Comparison of ENCODE assay signal across 1 cellular context in the genomic region with DNA sequence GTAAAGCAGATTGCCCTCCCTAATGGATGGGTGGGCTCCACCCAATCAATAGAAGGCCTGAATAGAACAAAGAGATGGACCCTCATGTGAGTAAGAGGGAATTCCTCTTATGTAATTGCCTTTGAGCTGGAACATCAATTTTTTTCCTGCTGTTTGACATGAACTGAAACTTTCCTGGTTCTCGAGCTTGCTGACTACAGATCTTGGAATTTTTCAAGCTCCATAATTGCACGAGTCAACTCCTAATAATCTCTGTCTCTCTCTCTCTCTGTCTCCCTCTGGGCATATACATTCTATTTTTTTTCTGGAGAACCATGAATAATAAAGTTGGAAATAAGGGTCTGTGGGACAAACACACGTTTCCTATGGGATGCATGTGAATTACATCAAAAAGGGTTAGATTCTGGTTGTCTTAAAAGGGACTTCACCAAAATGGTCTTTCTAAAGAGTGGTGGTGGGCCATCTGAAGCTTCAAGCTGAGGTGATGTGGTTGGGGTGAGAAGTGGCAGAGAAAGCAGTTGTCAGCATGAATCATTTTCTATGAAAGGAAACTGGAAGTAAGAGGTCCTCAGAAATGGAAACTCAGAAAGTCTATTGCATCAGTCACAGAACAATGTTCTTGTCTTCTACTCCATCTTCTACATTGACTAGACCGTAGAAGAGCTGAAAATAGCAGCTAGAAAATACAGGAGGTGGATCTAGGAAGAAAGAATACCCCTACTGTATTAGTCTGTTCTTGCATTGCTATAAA.
TF ChIP-seq lines count a peak whose summit lies in the region.

No MANE protein-coding gene starts in this region.

TF ChIP-seq in GM23338, 12 proteins besides CTCF, POLR2A, EP300 and RAD21 (continued from another document):
- TF ChIP-seq ZNF462 (CRISPR knock-in tag; IDR thresholded peaks at IDR 0.05): no peak
- no peak for TF ChIP-seq STAT1 (IDR thresholded peaks at IDR 0.05; ENCODE audit: unreplicated experiment)
- no peak for TF ChIP-seq REST (IDR thresholded peaks at IDR 0.05; ENCODE audit: unreplicated experiment)
- no peak for TF ChIP-seq CREB1 (CRISPR knock-in tag; IDR thresholded peaks at IDR 0.05; ENCODE audit: low read depth)
- no peak for TF ChIP-seq POLR2AphosphoS5 (IDR thresholded peaks at IDR 0.05; ENCODE audit: low read depth)
